In the genomic region with DNA sequence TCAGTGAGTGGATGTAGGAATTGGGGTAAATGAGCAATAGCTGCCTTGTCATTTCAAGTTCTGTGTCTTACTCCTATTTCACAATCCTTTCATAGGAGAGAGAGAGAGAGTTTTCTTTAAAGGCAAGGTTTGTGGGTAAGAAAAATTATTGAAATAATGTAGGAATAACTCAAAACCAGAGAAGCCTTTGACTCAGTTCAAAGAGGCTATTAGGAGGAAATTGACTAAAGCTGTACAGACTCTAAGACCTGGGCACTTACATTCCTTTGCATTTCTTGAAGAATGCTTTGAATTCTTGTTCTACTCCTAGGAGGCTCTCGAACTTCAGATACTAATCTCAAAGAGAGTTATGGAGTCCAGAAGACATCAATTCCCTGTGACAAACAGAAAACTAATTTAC, we compare ENCODE assay signal across 20 cellular contexts.
DNase-seq lines count a peak whose midpoint lies in the region; ATAC-seq and TF ChIP-seq lines count a peak whose summit lies in the region.
"Had no signal": no experiment of that assay in that cellular context is flagged by ENCODE, and none has a peak within 500 bp of the region (broad histone marks: within the 10 kb centered on the region; RNA-seq: fewer than 3 reads in every experiment).

No MANE protein-coding gene starts in this region.

- H3K27ac ChIP-seq in trophoblast cell (ENCODE audit: low read depth, low read length) = peak overlapping the region; percentile 90
- H3K27ac ChIP-seq: neutrophil, right atrium auricular region had no signal

- no CpG with 5 or more reads among the region's 1 CpG for WGBS in trophoblast cell (ENCODE audit: extremely low coverage, insufficient coverage, insufficient read length)

- H2AK5ac ChIP-seq in trophoblast cell (ENCODE audit: low read length) = no peak overlapping the region

- no peak overlapping the region for H2BK120ac ChIP-seq in trophoblast cell (ENCODE audit: insufficient read depth, low read length, poor library complexity)

- H3K4me3 Mint-ChIP-seq in activated CD4-positive, alpha-beta T cell treated with anti-CD3 and anti-CD28 coated beads, Interleukin-2, amount 10 ng/mL, durations not matched to agents 7 days and 5 days = no peak overlapping the region
- H3K4me3 Mint-ChIP-seq in activated T-cell treated with anti-CD3 and anti-CD28 coated beads, Interleukin-2, amount 50 U/mL, for 24 hours = no peak overlapping the region
- H3K4me3 Mint-ChIP-seq: activated naive CD4-positive, alpha-beta T cell treated with anti-CD3 and anti-CD28 coated beads for 36 hours; B cell had no signal

- no peak overlapping the region for H4K91ac ChIP-seq in trophoblast cell (ENCODE audit: low read depth, low read length)

- H3K36me3 Mint-ChIP-seq in activated CD4-positive, alpha-beta T cell treated with anti-CD3 and anti-CD28 coated beads, Interleukin-2, amount 10 ng/mL, durations not matched to agents 7 days and 5 days (ENCODE audit: low read depth) = no peaks in the 10 kb centered on the region
- H3K36me3 Mint-ChIP-seq in activated T-cell treated with anti-CD3 and anti-CD28 coated beads, Interleukin-2, amount 50 U/mL, for 24 hours (ENCODE audit: low read depth) = no peaks in the 10 kb centered on the region

- peak; percentile 44 for DNase-seq in ELR (ENCODE audit: low read depth)
- peak; percentile 63 for DNase-seq in fibroblast of the aortic adventitia (ENCODE audit: low read depth)
- peak; percentile 24 to 83 for DNase-seq in trophoblast cell
- no peak for DNase-seq in activated CD4-positive, alpha-beta T cell treated with anti-CD3 and anti-CD28 coated beads, Interleukin-2, amount 10 ng/mL, durations not matched to agents 7 days and 5 days
- DNase-seq in activated CD4-positive, CD25-positive, alpha-beta regulatory T cell treated with anti-CD3 and anti-CD28 coated beads, Interleukin-2, amount 50 U/mL, for 72 hours = no peak
- no peak for DNase-seq in activated CD8-positive, alpha-beta memory T cell treated with anti-CD3 and anti-CD28 coated beads, Interleukin-2, amount 50 U/mL, for 48 hours
- DNase-seq in activated T-cell treated with anti-CD3 and anti-CD28 coated beads, Interleukin-2, amount 50 U/mL, for 24 hours = no peak
- DNase-seq: activated naive CD4-positive, alpha-beta T cell treated with anti-CD3 and anti-CD28 coated beads for 36 hours; activated T-cell treated with anti-CD3 and anti-CD28 coated beads for 4 hours; Calu3; GDM1; hippocampal formation; NCI-H1417; NCI-H446; NK-92 treated with Interleukin-12 subunit alpha and Interleukin-12 subunit beta, amount 100 ng/mL, for 24 hours; RPMI8226 had no signal

- no peak overlapping the region for H3K18ac ChIP-seq in trophoblast cell (ENCODE audit: low read length)

- TF ChIP-seq CTCF in fibroblast of the aortic adventitia (IDR thresholded peaks at IDR 0.05; ENCODE audit: insufficient read depth, low read length) = no peak

- peaks cover 5% of the 10 kb centered on the region for H3K9me3 Mint-ChIP-seq in activated CD4-positive, alpha-beta T cell treated with anti-CD3 and anti-CD28 coated beads, Interleukin-2, amount 10 ng/mL, durations not matched to agents 7 days and 5 days
- H3K9me3 Mint-ChIP-seq in activated T-cell treated with anti-CD3 and anti-CD28 coated beads, Interleukin-2, amount 50 U/mL, for 24 hours = peaks cover 9% of the 10 kb centered on the region
- H3K9me3 Mint-ChIP-seq: activated naive CD4-positive, alpha-beta T cell treated with anti-CD3 and anti-CD28 coated beads for 36 hours had no signal

- ATAC-seq in SK-N-SH treated with all-trans-retinoic acid at 6 μM for 48 hours = peak; percentile 99

- CTCF ChIA-PET in activated CD4-positive, alpha-beta T cell treated with anti-CD3 and anti-CD28 coated beads, Interleukin-2, amount 10 ng/mL, durations not matched to agents 7 days and 5 days (lab: Charles Lee) = no interaction called here

- no peak overlapping the region for H2BK12ac ChIP-seq in trophoblast cell (ENCODE audit: low read length)

- no peaks in the 10 kb centered on the region for H3K27me3 ChIP-seq in trophoblast cell (ENCODE audit: insufficient read depth, low read length)
- H3K27me3 ChIP-seq: neutrophil, right atrium auricular region had no signal

- no peak overlapping the region for H3K4ac ChIP-seq in trophoblast cell (ENCODE audit: low read depth, low read length)

- no peak overlapping the region for H3K4me2 ChIP-seq in trophoblast cell (ENCODE audit: low read length)

- H4K8ac ChIP-seq in trophoblast cell (ENCODE audit: low read depth, low read length) = no peak overlapping the region

- peaks cover 5 to 8% of the 10 kb centered on the region in 2 experiments for H3K4me1 ChIP-seq in trophoblast cell (ENCODE audit: control insufficient read depth in 1 of 2, insufficient read depth in 2 of 2, low read length in 2 of 2)

- H2BK5ac ChIP-seq in trophoblast cell (ENCODE audit: low read depth, low read length, poor library complexity) = no peak overlapping the region

- H3K4me3 ChIP-seq in fibroblast of the aortic adventitia (ENCODE audit: low read depth, low read length) (no peak overlapping the region), trophoblast cell (ENCODE audit: low read depth, low read length) (no peak overlapping the region)
- H3K4me3 ChIP-seq: right atrium auricular region had no signal

- H3K36me3 ChIP-seq in trophoblast cell (ENCODE audit: control insufficient read depth in 1 of 2, insufficient read depth in 2 of 2, low read length in 2 of 2) = no peaks in the 10 kb centered on the region
- H3K36me3 ChIP-seq: neutrophil, right atrium auricular region had no signal

- no peaks in the 10 kb centered on the region for H3K4me1 Mint-ChIP-seq in activated CD4-positive, alpha-beta T cell treated with anti-CD3 and anti-CD28 coated beads, Interleukin-2, amount 10 ng/mL, durations not matched to agents 7 days and 5 days
- H3K4me1 Mint-ChIP-seq in activated T-cell treated with anti-CD3 and anti-CD28 coated beads, Interleukin-2, amount 50 U/mL, for 24 hours (ENCODE audit: low read depth) = no peaks in the 10 kb centered on the region
- H3K4me1 Mint-ChIP-seq: B cell had no signal

- no peak overlapping the region for H3K23ac ChIP-seq in trophoblast cell (ENCODE audit: low read length)

- peaks cover 4% of the 10 kb centered on the region for H3K79me1 ChIP-seq in trophoblast cell (ENCODE audit: low read length)

- H3K27me3 Mint-ChIP-seq in activated CD4-positive, alpha-beta T cell treated with anti-CD3 and anti-CD28 coated beads, Interleukin-2, amount 10 ng/mL, durations not matched to agents 7 days and 5 days = no peaks in the 10 kb centered on the region
- H3K27me3 Mint-ChIP-seq in activated T-cell treated with anti-CD3 and anti-CD28 coated beads, Interleukin-2, amount 50 U/mL, for 24 hours = no peaks in the 10 kb centered on the region
- H3K27me3 Mint-ChIP-seq: B cell had no signal

- no peak overlapping the region for H3K27ac Mint-ChIP-seq in activated CD4-positive, alpha-beta T cell treated with anti-CD3 and anti-CD28 coated beads, Interleukin-2, amount 10 ng/mL, durations not matched to agents 7 days and 5 days
- H3K27ac Mint-ChIP-seq in activated T-cell treated with anti-CD3 and anti-CD28 coated beads, Interleukin-2, amount 50 U/mL, for 24 hours = no peak overlapping the region
- H3K27ac Mint-ChIP-seq: activated naive CD4-positive, alpha-beta T cell treated with anti-CD3 and anti-CD28 coated beads for 36 hours; B cell had no signal

- no peak overlapping the region for H4K12ac ChIP-seq in trophoblast cell (ENCODE audit: low read depth, low read length)

- H3K14ac ChIP-seq in trophoblast cell (ENCODE audit: low read length) = no peak overlapping the region

- no peaks in the 10 kb centered on the region for H3K9me3 ChIP-seq in trophoblast cell (ENCODE audit: insufficient read depth, low read depth, low read length)

- no peak overlapping the region for H3K9ac ChIP-seq in trophoblast cell (ENCODE audit: low read length)

- POLR2A ChIA-PET in activated CD4-positive, alpha-beta T cell treated with anti-CD3 and anti-CD28 coated beads, Interleukin-2, amount 10 ng/mL, durations not matched to agents 7 days and 5 days (lab: Charles Lee) = no interaction called here

- H3K79me2 ChIP-seq in trophoblast cell (ENCODE audit: control insufficient read depth, insufficient read depth, low read length, poor library complexity) = no peaks in the 10 kb centered on the region

- no peak overlapping the region for H2AFZ ChIP-seq in trophoblast cell (ENCODE audit: insufficient read depth, low read length, poor library complexity)

TF ChIP-seq in SK-N-SH treated with all-trans-retinoic acid at 6 μM for 48 hours, 23 proteins besides CTCF, POLR2A, EP300 and RAD21:
- TF ChIP-seq ISL1 (CRISPR knock-in tag; IDR thresholded peaks at IDR 0.05) (peak; percentile 96), ARNTL (CRISPR knock-in tag; IDR thresholded peaks at IDR 0.05; ENCODE audit: borderline replicate concordance, low read depth) (no peak)
- TF ChIP-seq, protein P1, sequence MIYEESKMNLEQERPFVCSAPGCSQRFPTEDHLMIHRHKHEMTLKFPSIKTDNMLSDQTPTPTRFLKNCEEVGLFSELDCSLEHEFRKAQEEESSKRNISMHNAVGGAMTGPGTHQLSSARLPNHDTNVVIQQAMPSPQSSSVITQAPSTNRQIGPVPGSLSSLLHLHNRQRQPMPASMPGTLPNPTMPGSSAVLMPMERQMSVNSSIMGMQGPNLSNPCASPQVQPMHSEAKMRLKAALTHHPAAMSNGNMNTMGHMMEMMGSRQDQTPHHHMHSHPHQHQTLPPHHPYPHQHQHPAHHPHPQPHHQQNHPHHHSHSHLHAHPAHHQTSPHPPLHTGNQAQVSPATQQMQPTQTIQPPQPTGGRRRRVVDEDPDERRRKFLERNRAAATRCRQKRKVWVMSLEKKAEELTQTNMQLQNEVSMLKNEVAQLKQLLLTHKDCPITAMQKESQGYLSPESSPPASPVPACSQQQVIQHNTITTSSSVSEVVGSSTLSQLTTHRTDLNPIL (CRISPR knock-in tag; IDR thresholded peaks at IDR 0.05; ENCODE audit: low read depth) = peak; percentile 57; the same call in 1 of the 2 replicates

Comparison
In these comparisons a context has a peak if more than half of its experiments do, and no peak if none do; other contexts are left out.
1. DNase-seq: peak in ELR (single experiment), fibroblast of the aortic adventitia (single experiment) and trophoblast cell (2 of 2); none in activated CD4-positive, alpha-beta T cell treated with anti-CD3 and anti-CD28 coated beads, Interleukin-2, amount 10 ng/mL, durations not matched to agents 7 days and 5 days (single experiment), activated CD4-positive, CD25-positive, alpha-beta regulatory T cell treated with anti-CD3 and anti-CD28 coated beads, Interleukin-2, amount 50 U/mL, for 72 hours (single experiment), activated CD8-positive, alpha-beta memory T cell treated with anti-CD3 and anti-CD28 coated beads, Interleukin-2, amount 50 U/mL, for 48 hours (single experiment) and activated T-cell treated with anti-CD3 and anti-CD28 coated beads, Interleukin-2, amount 50 U/mL, for 24 hours (single experiment).